Comparison of ENCODE assay signal across 12 cellular contexts in the genomic region with DNA sequence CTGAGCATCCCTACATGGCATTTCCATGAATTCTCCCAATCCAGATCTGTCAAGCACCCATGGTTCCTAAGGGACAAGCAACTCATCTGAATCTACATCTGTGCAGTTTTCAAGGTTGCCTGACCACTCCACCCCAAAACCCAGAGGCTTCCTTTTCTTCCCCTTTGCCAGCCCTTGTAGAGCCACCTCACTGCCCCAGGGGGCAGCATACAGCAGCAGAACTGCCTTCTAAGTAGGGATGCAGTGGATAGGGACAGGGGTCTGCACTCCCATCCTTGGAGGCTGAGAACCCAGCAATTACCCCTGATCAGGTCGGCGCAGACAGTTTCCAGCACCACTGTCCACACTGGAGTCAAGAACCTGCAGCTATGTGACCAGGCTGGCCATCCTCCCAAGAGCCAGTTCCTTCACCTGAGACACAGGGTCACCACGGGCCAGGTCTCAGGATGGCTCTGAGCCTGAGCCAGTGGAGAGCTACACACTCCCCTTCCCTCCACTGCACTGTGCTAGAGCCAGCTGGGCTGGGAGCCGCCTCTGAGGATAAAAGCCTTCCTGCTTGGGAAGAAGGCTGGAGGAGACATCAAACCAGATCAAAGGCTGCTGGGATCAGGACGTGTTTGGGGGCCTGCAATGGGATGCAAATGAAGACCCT.
DNase-seq lines count a peak whose midpoint lies in the region; ATAC-seq and TF ChIP-seq lines count a peak whose summit lies in the region.
"Had no signal": no experiment of that assay in that cellular context is flagged by ENCODE, and none has a peak within 500 bp of the region (broad histone marks: within the 10 kb centered on the region; RNA-seq: fewer than 3 reads in every experiment).

No MANE protein-coding gene starts in this region.

- H3K36me3 ChIP-seq in RWPE2 (ENCODE audit: low read depth) = no peaks in the 10 kb centered on the region

- no peak overlapping the region for H3K4me3 ChIP-seq in RWPE2 (ENCODE audit: severe bottlenecking)
- H3K4me3 ChIP-seq in foreskin fibroblast (ENCODE audit: low read depth in 1 of 2, low read length in 2 of 2) = no peak overlapping the region

- H3K4me1 ChIP-seq in RWPE2 (ENCODE audit: insufficient read depth, poor library complexity, severe bottlenecking) = no peaks in the 10 kb centered on the region

- peaks cover 4% of the 10 kb centered on the region for H3K9me3 Mint-ChIP-seq in natural killer cell treated with Interleukin-12 subunit alpha and Interleukin-12 subunit beta and Interleukin-15 and Interleukin-18, amount 100 ng/mL, for 72 hours

- H3K4me1 Mint-ChIP-seq in natural killer cell treated with Interleukin-12 subunit alpha and Interleukin-12 subunit beta and Interleukin-15 and Interleukin-18, amount 100 ng/mL, for 72 hours (ENCODE audit: low read depth in 2 of 2) = no peaks in the 10 kb centered on the region
- H3K4me1 Mint-ChIP-seq: CD8-positive, alpha-beta memory T cell had no signal

- DNase-seq in ACHN = peak; percentile 12
- DNase-seq in GM13977 (ENCODE audit: low spot score) = no peak
- DNase-seq in RWPE2 (ENCODE audit: low spot score) = no peak
- DNase-seq in foreskin fibroblast = peak in 1 of 2 donors; percentile 15
- no peak for DNase-seq in mesenteric fat pad (ENCODE audit: low spot score)
- DNase-seq in caudate nucleus (lab: John Stamatoyannopoulos, UW) = no peak
- DNase-seq in natural killer cell treated with Interleukin-12 subunit alpha and Interleukin-12 subunit beta and Interleukin-15 and Interleukin-18, amount 100 ng/mL, for 72 hours (ENCODE audit: low spot score) = no peak
- DNase-seq in T1000 (lab: John Stamatoyannopoulos, UW) = no peak
- DNase-seq: activated T-cell treated with anti-CD3 and anti-CD28 coated beads, Interleukin-2, amount 50 U/mL, for 72 hours; CD8-positive, alpha-beta memory T cell; NCI-H345; T-helper 2 cell had no signal

- in situ Hi-C loops in ACHN (cut with HindIII; ENCODE audit: low pct_ligation_motif_present, low pct_unique_long_range_greater_than_20kb, low sequenced_read_pairs) (no loop called here), GM13977 (cut with MboI; ENCODE audit: low pct_unique_long_range_greater_than_20kb, low sequenced_read_pairs, unreplicated experiment) (no loop called here)

- peaks cover 6 to 10% of the 10 kb centered on the region in 2 donors for H3K27me3 Mint-ChIP-seq in natural killer cell treated with Interleukin-12 subunit alpha and Interleukin-12 subunit beta and Interleukin-15 and Interleukin-18, amount 100 ng/mL, for 72 hours

- TF ChIP-seq CTCF in GM13977 (IDR thresholded peaks at IDR 0.05; ENCODE audit: extremely low read depth, insufficient read depth, missing control alignments) = peak; percentile 46
- peak; percentile 26 for TF ChIP-seq CTCF in RWPE2 (IDR thresholded peaks at IDR 0.05; ENCODE audit: poor library complexity, severe bottlenecking)
- peak; percentile 39 for TF ChIP-seq CTCF in foreskin fibroblast (IDR thresholded peaks at IDR 0.05; ENCODE audit: low read depth, low read length)

- no peak overlapping the region for H3K4me3 Mint-ChIP-seq in natural killer cell treated with Interleukin-12 subunit alpha and Interleukin-12 subunit beta and Interleukin-15 and Interleukin-18, amount 100 ng/mL, for 72 hours
- H3K4me3 Mint-ChIP-seq: activated T-cell treated with anti-CD3 and anti-CD28 coated beads, Interleukin-2, amount 50 U/mL, for 72 hours; CD8-positive, alpha-beta memory T cell had no signal

- H3K9me3 ChIP-seq in RWPE2 (ENCODE audit: severe bottlenecking) = no peaks in the 10 kb centered on the region

- H3K27me3 ChIP-seq in RWPE2 (ENCODE audit: insufficient read depth, poor library complexity, severe bottlenecking) = no peaks in the 10 kb centered on the region

- no peak overlapping the region for H3K27ac Mint-ChIP-seq in natural killer cell treated with Interleukin-12 subunit alpha and Interleukin-12 subunit beta and Interleukin-15 and Interleukin-18, amount 100 ng/mL, for 72 hours
- H3K27ac Mint-ChIP-seq: activated T-cell treated with anti-CD3 and anti-CD28 coated beads, Interleukin-2, amount 50 U/mL, for 72 hours; CD8-positive, alpha-beta memory T cell had no signal

- no peaks in the 10 kb centered on the region for H3K36me3 Mint-ChIP-seq in natural killer cell treated with Interleukin-12 subunit alpha and Interleukin-12 subunit beta and Interleukin-15 and Interleukin-18, amount 100 ng/mL, for 72 hours
- H3K36me3 Mint-ChIP-seq: CD8-positive, alpha-beta memory T cell had no signal

- peak; percentile 26; the same call in 1 of the 3 replicates for ATAC-seq in RWPE2 (ENCODE audit: low read depth)
- no peak for ATAC-seq in natural killer cell treated with Interleukin-12 subunit alpha and Interleukin-12 subunit beta and Interleukin-15 and Interleukin-18, amount 100 ng/mL, for 72 hours
- ATAC-seq: activated T-cell treated with anti-CD3 and anti-CD28 coated beads, Interleukin-2, amount 50 U/mL, for 72 hours had no signal

- H3K27ac ChIP-seq in RWPE2 (ENCODE audit: poor library complexity, severe bottlenecking) = no peak overlapping the region
- H3K27ac ChIP-seq in caudate nucleus (ENCODE audit: low read depth, low read length) = no peak overlapping the region
